In the genomic region with DNA sequence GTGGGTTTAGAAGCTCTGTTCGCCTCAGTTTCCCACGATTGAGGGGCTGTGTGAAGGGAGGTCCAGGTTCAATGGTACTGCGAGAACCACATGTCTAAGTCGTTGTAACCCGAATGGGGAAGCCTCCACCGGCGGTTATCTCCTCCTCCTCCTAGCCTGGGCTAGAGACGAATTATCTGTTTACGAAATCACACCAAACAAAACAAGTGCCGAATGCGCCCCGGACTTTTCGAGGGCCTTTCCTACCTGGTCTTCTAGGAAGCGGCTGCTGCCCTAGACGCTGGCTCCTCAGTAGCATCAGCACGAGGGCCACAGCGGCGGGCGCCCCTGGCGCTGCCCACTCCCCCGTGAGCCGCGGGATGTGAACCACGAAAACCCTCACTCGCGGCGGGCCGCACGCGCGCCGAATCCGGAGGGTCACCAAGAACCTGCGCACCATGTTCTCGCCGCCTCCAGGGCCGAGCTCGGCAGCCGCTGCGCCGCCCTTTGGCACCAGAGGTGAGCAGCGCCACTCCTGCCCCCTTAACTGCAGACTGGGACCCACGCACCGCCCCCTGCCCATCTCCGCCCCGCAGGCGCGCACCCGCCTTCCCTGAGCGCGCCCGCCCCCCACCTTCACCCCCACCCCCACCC, we compare ENCODE assay signal across 7 cellular contexts. TPM values are rescaled to one million over a fixed set of nuclear protein-coding genes. Genes with fewer than 3 reads are reported as not detected.
DNase-seq lines count a peak whose midpoint lies in the region; TF ChIP-seq lines count a peak whose summit lies in the region.

A gene (minus strand): TSS at position 500 of the 633 bp plus-strand sequence.

- H3F3A ChIP-seq in Loucy (ENCODE audit: low read depth): no peaks in the 10 kb centered on the region

- peak; percentile 61 for TF ChIP-seq POLR2A in GM15510 (IDR thresholded peaks at IDR 0.05; ENCODE audit: borderline replicate concordance, extremely low read depth, insufficient read length)
- no peak for TF ChIP-seq POLR2A in uterus (IDR thresholded peaks at IDR 0.05)

- H3K9me3 ChIP-seq in Loucy (ENCODE audit: insufficient read depth, low read depth, low read length) (no peaks in the 10 kb centered on the region), uterus (no peaks in the 10 kb centered on the region)
- no peaks in the 10 kb centered on the region for H3K9me3 ChIP-seq in effector memory CD4-positive, alpha-beta T cell (ENCODE audit: control insufficient read depth, low read length)

- no peaks in the 10 kb centered on the region for H3K9me3 Mint-ChIP-seq in mesothelial cell of epicardium

- H3K27ac ChIP-seq in VCaP (peak within 1 kb of the TSS; percentile 70), uterus (peak within 1 kb of the TSS; percentile 56 to 67)
- H3K27ac ChIP-seq in effector memory CD4-positive, alpha-beta T cell (ENCODE audit: insufficient read depth, low read length, poor library complexity, severe bottlenecking): peak within 1 kb of the TSS; percentile 80

- H3K79me2 ChIP-seq in Loucy (ENCODE audit: insufficient read depth, low read length): peaks cover 83% of the 10 kb centered on the region

- intact Hi-C loops in uterus (cut with DNase I; ENCODE audit: low total_unique reads): no loop called here

- H3K36me3 Mint-ChIP-seq in mesothelial cell of epicardium: peaks cover 4% of the 10 kb centered on the region

- peak within 1 kb of the TSS; percentile 94 for H3K9ac ChIP-seq in Loucy (ENCODE audit: low read depth, low read length, poor library complexity, severe bottlenecking)

- H3K27me3 Mint-ChIP-seq in mesothelial cell of epicardium (ENCODE audit: low read depth): peaks cover 29% of the 10 kb centered on the region

- H4K20me1 ChIP-seq in Loucy (ENCODE audit: insufficient read depth, low read length, poor library complexity, severe bottlenecking): peaks cover 27% of the 10 kb centered on the region

- peaks cover 25% of the 10 kb centered on the region for H3K4me1 Mint-ChIP-seq in mesothelial cell of epicardium

- H3K27me3 ChIP-seq in H7 (ENCODE audit: control insufficient read depth, insufficient read depth, low read length) (peaks cover 87% of the 10 kb centered on the region), Loucy (ENCODE audit: insufficient read depth, low read length, poor library complexity, severe bottlenecking) (no peaks in the 10 kb centered on the region), uterus (peaks cover 0 to 44% of the 10 kb centered on the region in 2 donors)
- H3K27me3 ChIP-seq in effector memory CD4-positive, alpha-beta T cell (replicated peaks; ENCODE audit: control insufficient read depth, insufficient read depth, low read length, poor library complexity, severe bottlenecking): peaks cover 5% of the 10 kb centered on the region

- H3K4me1 ChIP-seq in Loucy (ENCODE audit: insufficient read depth, low read length, poor library complexity, severe bottlenecking): peaks cover 28% of the 10 kb centered on the region
- H3K4me1 ChIP-seq in effector memory CD4-positive, alpha-beta T cell (ENCODE audit: control insufficient read depth, insufficient read depth, low read length, poor library complexity, severe bottlenecking): peaks cover 9% of the 10 kb centered on the region
- H3K4me1 ChIP-seq in uterus: peaks cover 0 to 4% of the 10 kb centered on the region in 2 donors

- peak within 1 kb of the TSS; percentile 62 for H3K4me3 ChIP-seq in H7 (ENCODE audit: insufficient read depth, low read depth, low read length)
- H3K4me3 ChIP-seq in Loucy (ENCODE audit: low read length, poor library complexity, severe bottlenecking): peak within 1 kb of the TSS; percentile 99
- peak within 1 kb of the TSS; percentile 100 for H3K4me3 ChIP-seq in effector memory CD4-positive, alpha-beta T cell (ENCODE audit: insufficient read depth, low read depth, low read length, poor library complexity, severe bottlenecking)
- peak within 1 kb of the TSS; percentile 54 to 67 for H3K4me3 ChIP-seq in uterus

- H3K9me2 ChIP-seq in Loucy (replicated peaks; ENCODE audit: low read depth, low read length): no peaks in the 10 kb centered on the region

- DNase-seq in H7 (peak; percentile 70), mesothelial cell of epicardium (ENCODE audit: low spot score in 2 of 2, unreplicated experiment in 2 of 2) (peak; percentile 33 to 62), uterus (no peak)
- peak in 2 of 3 donors; percentile 39 to 43 for DNase-seq in effector memory CD4-positive, alpha-beta T cell

- peak within 1 kb of the TSS; percentile 84 for H3K4me2 ChIP-seq in Loucy (ENCODE audit: low read depth, low read length, poor library complexity, severe bottlenecking)

- peak within 1 kb of the TSS; percentile 94 for H3K4me3 Mint-ChIP-seq in mesothelial cell of epicardium

- TF ChIP-seq CTCF in Loucy (conservative IDR thresholded peaks at IDR 0.05; ENCODE audit: low read length) (no peak), VCaP (conservative IDR thresholded peaks at IDR 0.05) (no peak; the same call in none of the 2 replicates), mesothelial cell of epicardium (IDR thresholded peaks at IDR 0.05; ENCODE audit: unreplicated experiment) (no peak), uterus (IDR thresholded peaks at IDR 0.05) (no peak)

- H3K27ac Mint-ChIP-seq in mesothelial cell of epicardium: peak within 1 kb of the TSS; percentile 98

- no peaks in the 10 kb centered on the region for H3K36me3 ChIP-seq in H7 (replicated peaks; ENCODE audit: control insufficient read depth, insufficient read depth, low read length)
- no peaks in the 10 kb centered on the region for H3K36me3 ChIP-seq in Loucy (ENCODE audit: insufficient read depth, low read length)
- no peaks in the 10 kb centered on the region for H3K36me3 ChIP-seq in effector memory CD4-positive, alpha-beta T cell (ENCODE audit: control insufficient read depth, insufficient read depth, low read length)
- H3K36me3 ChIP-seq in uterus: no peaks in the 10 kb centered on the region

- peak within 1 kb of the TSS; percentile 68 for H2AFZ ChIP-seq in Loucy (ENCODE audit: low read length)

RNA-seq across cellular contexts. Expression of the gene that starts here (rescaled TPM):
- not detected in 2 replicates for total RNA-seq in H7 (2014; rRNA removed; shearing (Covaris generic))
- total RNA-seq in mesothelial cell of epicardium (79.5 to 88.5 TPM (median 86.1 TPM) in 3 replicates), uterus (under 1 TPM in 1 of 4 donors, not detected in 3; 0.88 TPM)

Comparison
In these comparisons a context has a peak if more than half of its experiments do, and no peak if none do; other contexts are left out.
1. RNA of the gene that starts here (total RNA-seq): 79.5 to 88.5 TPM in mesothelial cell of epicardium; 0.88 TPM in uterus and not detected in H7; every median in the first group is over 10 times any median in the second.
2. Peak in DNase-seq and H3K4me3 ChIP-seq in H7; RNA of the gene not detected or under 1 TPM.
3. DNase-seq: peak in effector memory CD4-positive, alpha-beta T cell (2 of 3) and mesothelial cell of epicardium (2 of 2); none in uterus (0 of 2).
4. Peak in every context shown above with its lines, with median percentiles within 50 percentile points of each other: H3K4me3 ChIP-seq and H3K27ac ChIP-seq.